ENCODE assay signal across 8 cellular contexts in the genomic region with DNA sequence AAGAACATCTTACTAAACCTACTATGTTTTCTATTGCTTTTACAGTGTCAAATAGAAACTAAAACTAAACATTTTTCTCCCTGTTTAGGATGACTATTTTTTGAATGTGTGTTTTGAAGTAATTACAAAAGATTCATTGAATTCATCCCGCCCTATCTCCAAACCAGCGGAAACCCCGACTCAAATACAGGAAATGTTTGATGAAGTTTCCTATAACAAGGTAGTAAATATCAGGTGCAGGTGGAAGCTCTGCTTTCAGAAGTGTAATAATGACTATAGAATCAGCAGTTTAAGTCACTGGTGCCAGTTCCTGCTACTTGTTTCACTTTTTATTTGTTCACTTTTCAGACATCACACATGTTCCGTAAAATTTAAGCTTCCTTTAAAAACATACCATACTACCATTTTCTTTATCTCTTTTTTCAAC. TPM values are rescaled to one million over a fixed set of nuclear protein-coding genes. Genes with fewer than 3 reads are reported as not detected.
DNase-seq lines count a peak whose midpoint lies in the region; ATAC-seq and TF ChIP-seq lines count a peak whose summit lies in the region.

No MANE protein-coding gene starts in this region.

- ATAC-seq in GM21423 (IDR thresholded peaks at IDR 0.05; ENCODE audit: unreplicated experiment), result peak; percentile 86
- ATAC-seq in HG03521 (IDR thresholded peaks at IDR 0.05; ENCODE audit: unreplicated experiment), result peak; percentile 40
- peak; percentile 69 for ATAC-seq in central memory CD8-positive, alpha-beta T cell (replicated peaks; ENCODE audit: extremely low read depth, poor library complexity, severe bottlenecking)
- no peak for ATAC-seq in lower lobe of right lung

- intact Hi-C loops in lower lobe of right lung (cut with DNase I), result no loop called here

- no peak overlapping the region for H3K4me3 ChIP-seq in lower lobe of right lung

- H3K27me3 ChIP-seq in lower lobe of right lung (ENCODE audit: low read depth), result no peaks in the 10 kb centered on the region

- H3K36me3 ChIP-seq in lower lobe of right lung, result peaks cover 70% of the 10 kb centered on the region

- no peaks in the 10 kb centered on the region for H3K4me1 ChIP-seq in lower lobe of right lung

- H3K27ac Mint-ChIP-seq in central memory CD8-positive, alpha-beta T cell (ENCODE audit: low read depth), result peak overlapping the region; percentile 96

- peaks cover 56% of the 10 kb centered on the region for H3K4me1 Mint-ChIP-seq in central memory CD8-positive, alpha-beta T cell

- peak; percentile 45 for DNase-seq in GM10266 (ENCODE audit: extremely low spot score)
- DNase-seq in central memory CD8-positive, alpha-beta T cell (ENCODE audit: low spot score in 2 of 2), result no peak
- DNase-seq in lower lobe of right lung, result no peak
- no peak for DNase-seq in AG08396 (ENCODE audit: low spot score)
- no peak for DNase-seq in NCI-H345 treated with DMSO at 0.1 percent for 48 hours (lab: John Stamatoyannopoulos, UW; ENCODE audit: unreplicated experiment)
- DNase-seq in NCI-H748 treated with DMSO at 0.1 percent for 48 hours (lab: John Stamatoyannopoulos, UW), result no peak

- peaks cover 69% of the 10 kb centered on the region for H3K36me3 Mint-ChIP-seq in central memory CD8-positive, alpha-beta T cell (ENCODE audit: insufficient read depth)

- H3K27me3 Mint-ChIP-seq in central memory CD8-positive, alpha-beta T cell, result no peaks in the 10 kb centered on the region

- H3K9me3 Mint-ChIP-seq in central memory CD8-positive, alpha-beta T cell, result no peaks in the 10 kb centered on the region

- H3K9me3 ChIP-seq in lower lobe of right lung, result no peaks in the 10 kb centered on the region

- no peak for TF ChIP-seq CTCF in GM10266 (IDR thresholded peaks at IDR 0.05; ENCODE audit: control insufficient read depth, insufficient read depth, low read depth, missing control alignments)
- TF ChIP-seq CTCF in lower lobe of right lung (IDR thresholded peaks at IDR 0.05), result no peak

- no peak overlapping the region for H3K27ac ChIP-seq in lower lobe of right lung

- H3K4me3 Mint-ChIP-seq in central memory CD8-positive, alpha-beta T cell, result peak overlapping the region; percentile 77

RNA-seq across cellular contexts. Expression of gene ERAP2, which starts 20.0 kb away (rescaled TPM):
- total RNA-seq in lower lobe of right lung, result 32.1 TPM

RNA-seq across cellular contexts. Expression of gene LNPEP, which starts 39.6 kb away (rescaled TPM):
- 59.6 TPM for total RNA-seq in lower lobe of right lung

Comparison
In these comparisons a context has a peak if more than half of its experiments do, and no peak if none do; other contexts are left out.
1. ATAC-seq: peak in GM21423 (single experiment), HG03521 (single experiment) and central memory CD8-positive, alpha-beta T cell (single experiment); none in lower lobe of right lung (0 of 2).